In genomic region chr16:69346683-69347082, GRCh38 we compare ENCODE assay signal across 20 cellular contexts. TPM values are rescaled to one million over a fixed set of nuclear protein-coding genes. Genes with fewer than 3 reads are reported as not detected.
"Had no signal": no experiment of that assay in that cellular context is flagged by ENCODE, and none has a peak within 500 bp of the region (broad histone marks: within the 10 kb centered on the region; RNA-seq: fewer than 3 reads in every experiment).

No MANE protein-coding gene starts in this region.

- H3K4me3 Mint-ChIP-seq: activated CD4-positive, alpha-beta memory T cell treated with anti-CD3 and anti-CD28 coated beads for 36 hours; activated naive CD8-positive, alpha-beta T cell treated with anti-CD3 and anti-CD28 coated beads, Interleukin-2, amount 50 U/mL, for 24 hours; endodermal cell had no signal

- H3K9me3 Mint-ChIP-seq: activated CD4-positive, alpha-beta memory T cell treated with anti-CD3 and anti-CD28 coated beads for 36 hours; activated naive CD8-positive, alpha-beta T cell treated with anti-CD3 and anti-CD28 coated beads, Interleukin-2, amount 50 U/mL, for 24 hours; endodermal cell; immature natural killer cell; natural killer cell treated with Interleukin-12 subunit alpha and Interleukin-12 subunit beta and Interleukin-15 and Interleukin-18, amount 100 ng/mL, for 72 hours had no signal

- H3K36me3 ChIP-seq: breast epithelium had no signal

- H3K9me3 ChIP-seq: ascending aorta, breast epithelium, tibial artery had no signal

- H3K27me3 Mint-ChIP-seq: activated CD4-positive, alpha-beta memory T cell treated with anti-CD3 and anti-CD28 coated beads for 36 hours; activated naive CD8-positive, alpha-beta T cell treated with anti-CD3 and anti-CD28 coated beads, Interleukin-2, amount 50 U/mL, for 24 hours; natural killer cell treated with Interleukin-12 subunit alpha and Interleukin-12 subunit beta and Interleukin-15 and Interleukin-18, amount 100 ng/mL, for 72 hours had no signal

- H3K4me1 ChIP-seq: ascending aorta, breast epithelium, tibial artery had no signal

- H3K27ac Mint-ChIP-seq: endodermal cell had no signal

- ATAC-seq: activated naive CD8-positive, alpha-beta T cell treated with anti-CD3 and anti-CD28 coated beads, Interleukin-2, amount 50 U/mL, for 24 hours had no signal

- DNase-seq: activated CD4-positive, alpha-beta memory T cell treated with anti-CD3 and anti-CD28 coated beads for 36 hours; activated CD4-positive, alpha-beta T cell treated with anti-CD3 and anti-CD28 coated beads for 1 hour; activated naive CD4-positive, alpha-beta T cell treated with Interleukin-2 at 50 U/mL for 16 hours; activated naive CD8-positive, alpha-beta T cell treated with anti-CD3 and anti-CD28 coated beads, Interleukin-2, amount 50 U/mL, for 24 hours; endodermal cell; immature natural killer cell; mesenchymal stem cell; retina; stimulated activated CD4-positive, alpha-beta T cell treated with anti-CD3 and anti-CD28 coated beads, Interleukin-2, amount 100 ng/mL, for 48 hours; stimulated activated naive CD4-positive, alpha-beta T cell; T-helper 1 cell; T1000; tibial artery had no signal

- H3K27me3 ChIP-seq: ascending aorta, breast epithelium, tibial artery had no signal

- H3K27ac ChIP-seq: ascending aorta, breast epithelium, tibial artery, VCaP had no signal

- H3K4me3 ChIP-seq: ascending aorta, breast epithelium, tibial artery had no signal

RNA-seq across cellular contexts. Expression of gene TMED6, which starts 4.9 kb away (rescaled TPM):
- total RNA-seq: ascending aorta, dermis microvascular lymphatic vessel endothelial cell, epithelial cell of proximal tubule, frontal cortex had no signal
- polyA plus RNA-seq: immature natural killer cell had no signal
